In genomic region chr7:96331233-96331632, GRCh38 we compare ENCODE assay signal across 16 cellular contexts.
"Had no signal": no experiment of that assay in that cellular context is flagged by ENCODE, and none has a peak within 500 bp of the region (broad histone marks: within the 10 kb centered on the region; RNA-seq: fewer than 3 reads in every experiment).

No MANE protein-coding gene starts in this region.

- ATAC-seq: effector memory CD8-positive, alpha-beta T cell; gastroesophageal sphincter; left ventricle myocardium superior; stimulated activated memory B cell treated with anti-CD40 and anti-IgM and Interleukin-4, amounts not matched to agents 10 μg/mL and 1 μg/mL and 100 μg/mL, for 72 hours had no signal

- H3K9me3 ChIP-seq: ascending aorta, breast epithelium, gastroesophageal sphincter, tibial artery had no signal

- DNase-seq: activated CD4-positive, alpha-beta T cell treated with anti-CD3 and anti-CD28 coated beads, Interleukin-2, amount 10 ng/mL, durations not matched to agents 7 days and 5 days; activated CD8-positive, alpha-beta memory T cell treated with anti-CD3 and anti-CD28 coated beads for 24 hours; activated naive CD4-positive, alpha-beta T cell treated with Interleukin-2 at 50 U/mL for 16 hours; effector memory CD8-positive, alpha-beta T cell; left ventricle myocardium superior; mesendoderm; nucleus accumbens; posterior cingulate gyrus; retina; stimulated activated CD4-positive, alpha-beta T cell treated with anti-CD3 and anti-CD28 coated beads, Interleukin-2, amount 100 ng/mL, for 48 hours; T-helper 2 cell; tibial artery had no signal

- H3K36me3 ChIP-seq: ascending aorta, breast epithelium, gastroesophageal sphincter, tibial artery had no signal

- H3K4me1 ChIP-seq: ascending aorta, breast epithelium, gastroesophageal sphincter had no signal

- H3K4me3 ChIP-seq: ascending aorta, breast epithelium, gastroesophageal sphincter, tibial artery had no signal

- H3K27me3 ChIP-seq: ascending aorta, breast epithelium, gastroesophageal sphincter, tibial artery had no signal

- H3K27ac ChIP-seq: ascending aorta, breast epithelium, gastroesophageal sphincter, tibial artery had no signal
